Comparison of ENCODE assay signal across 1 cellular context in genomic region chr1:204255225-204255624, GRCh38.
TF ChIP-seq lines count a peak whose summit lies in the region.

No MANE protein-coding gene starts in this region.

TF ChIP-seq in HepG2, 621 proteins besides CTCF, POLR2A, EP300 and RAD21:
- TF ChIP-seq FOSL1 (CRISPR knock-in tag; IDR thresholded peaks at IDR 0.05; ENCODE audit: borderline replicate concordance) (no peak), BCLAF1 (IDR thresholded peaks at IDR 0.05) (no peak), ZNF318 (CRISPR knock-in tag; IDR thresholded peaks at IDR 0.05) (no peak), ZNF33B (CRISPR knock-in tag; IDR thresholded peaks at IDR 0.05) (no peak), USF2 (IDR thresholded peaks at IDR 0.05; ENCODE audit: low read depth, low read length) (no peak), USF2 (CRISPR knock-in tag; IDR thresholded peaks at IDR 0.05; ENCODE audit: borderline replicate concordance) (no peak), ZBTB38 (CRISPR knock-in tag; IDR thresholded peaks at IDR 0.05) (no peak), ZNF343 (CRISPR knock-in tag; IDR thresholded peaks at IDR 0.05) (no peak), FOXP4 (CRISPR knock-in tag; IDR thresholded peaks at IDR 0.05) (no peak), GTF3A (CRISPR knock-in tag; conservative IDR thresholded peaks at IDR 0.05) (no peak), PHF21A (CRISPR knock-in tag; IDR thresholded peaks at IDR 0.05) (no peak), ZNF235 (CRISPR knock-in tag; IDR thresholded peaks at IDR 0.05; ENCODE audit: borderline replicate concordance) (no peak), ZNF639 (CRISPR knock-in tag; conservative IDR thresholded peaks at IDR 0.05) (no peak), ZSCAN29 (CRISPR knock-in tag; conservative IDR thresholded peaks at IDR 0.05) (no peak)
